ENCODE assay signal across 8 cellular contexts in the genomic region with DNA sequence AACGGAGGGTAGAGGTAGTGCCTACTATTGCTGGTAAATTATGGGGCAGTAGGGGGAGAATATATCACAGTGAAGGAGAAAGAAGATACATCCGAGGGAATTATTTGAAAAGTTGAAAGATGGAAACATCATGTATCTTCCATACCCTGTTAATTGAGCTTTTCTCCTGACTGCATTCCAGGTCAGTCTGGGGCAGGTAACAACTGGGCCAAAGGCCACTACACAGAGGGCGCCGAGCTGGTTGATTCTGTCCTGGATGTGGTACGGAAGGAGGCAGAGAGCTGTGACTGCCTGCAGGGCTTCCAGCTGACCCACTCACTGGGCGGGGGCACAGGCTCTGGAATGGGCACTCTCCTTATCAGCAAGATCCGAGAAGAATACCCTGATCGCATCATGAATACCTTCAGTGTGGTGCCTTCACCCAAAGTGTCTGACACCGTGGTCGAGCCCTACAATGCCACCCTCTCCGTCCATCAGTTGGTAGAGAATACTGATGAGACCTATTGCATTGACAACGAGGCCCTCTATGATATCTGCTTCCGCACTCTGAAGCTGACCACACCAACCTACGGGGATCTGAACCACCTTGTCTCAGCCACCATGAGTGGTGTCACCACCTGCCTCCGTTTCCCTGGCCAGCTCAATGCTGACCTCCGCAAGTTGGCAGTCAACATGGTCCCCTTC. TPM values are rescaled to one million over a fixed set of nuclear protein-coding genes. Genes with fewer than 3 reads are reported as not detected.
DNase-seq lines count a peak whose midpoint lies in the region; ATAC-seq and TF ChIP-seq lines count a peak whose summit lies in the region.
"Not testable (repeated sequence)": the region's sequence is repeated elsewhere in the genome, so short reads cannot be mapped to it uniquely, and the experiment has no call there.

No MANE protein-coding gene starts in this region.

- H3K27me3 Mint-ChIP-seq in activated T-cell treated with anti-CD3 and anti-CD28 coated beads, Interleukin-2, amount 50 U/mL, for 4 hours (ENCODE audit: low read depth); central memory CD8-positive, alpha-beta T cell; nephron progenitor cell (ENCODE audit: low read depth, poor library complexity); stimulated activated naive CD8-positive, alpha-beta T cell treated with anti-CD3 and anti-CD28 coated beads, Interleukin-15, Interleukin-2, amounts not matched to agents 100 ng/mL and 50 ng/mL, for 24 hours: not testable (repeated sequence)

- H3K9me3 Mint-ChIP-seq in activated T-cell treated with anti-CD3 and anti-CD28 coated beads, Interleukin-2, amount 50 U/mL, for 4 hours; central memory CD8-positive, alpha-beta T cell; nephron progenitor cell; stimulated activated naive CD8-positive, alpha-beta T cell treated with anti-CD3 and anti-CD28 coated beads, Interleukin-15, Interleukin-2, amounts not matched to agents 100 ng/mL and 50 ng/mL, for 24 hours: not testable (repeated sequence)

- peak overlapping the region; percentile 89 for H3K4me2 ChIP-seq in BLaER1

- not testable (repeated sequence) for H3K27me3 ChIP-seq in BLaER1; RWPE2 (ENCODE audit: insufficient read depth, poor library complexity, severe bottlenecking); left ventricle myocardium inferior (ENCODE audit: low read depth)

- H3K4me3 Mint-ChIP-seq in activated T-cell treated with anti-CD3 and anti-CD28 coated beads, Interleukin-2, amount 50 U/mL, for 4 hours: peak overlapping the region; percentile 99
- H3K4me3 Mint-ChIP-seq in central memory CD8-positive, alpha-beta T cell: peak overlapping the region; percentile 94
- peak overlapping the region; percentile 97 for H3K4me3 Mint-ChIP-seq in nephron progenitor cell
- peak overlapping the region; percentile 99 for H3K4me3 Mint-ChIP-seq in stimulated activated naive CD8-positive, alpha-beta T cell treated with anti-CD3 and anti-CD28 coated beads, Interleukin-15, Interleukin-2, amounts not matched to agents 100 ng/mL and 50 ng/mL, for 24 hours

- not testable (repeated sequence) for TF ChIP-seq CTCF in HFF-Myc (IDR thresholded peaks at IDR 0.05; ENCODE audit: low read depth, low read length, missing control alignments); RWPE2 (IDR thresholded peaks at IDR 0.05; ENCODE audit: poor library complexity, severe bottlenecking); left ventricle myocardium inferior (IDR thresholded peaks at IDR 0.05; ENCODE audit: borderline replicate concordance); nephron progenitor cell (IDR thresholded peaks at IDR 0.05)

- peaks cover 68% of the 10 kb centered on the region for H3K36me3 ChIP-seq in BLaER1
- H3K36me3 ChIP-seq in RWPE2 (ENCODE audit: low read depth): peaks cover 67% of the 10 kb centered on the region
- H3K36me3 ChIP-seq in left ventricle myocardium inferior: peaks cover 55% of the 10 kb centered on the region

- H3K4me1 ChIP-seq in BLaER1 (peaks cover 52% of the 10 kb centered on the region), RWPE2 (ENCODE audit: insufficient read depth, poor library complexity, severe bottlenecking) (peaks cover 14% of the 10 kb centered on the region), left ventricle myocardium inferior (peaks cover 77% of the 10 kb centered on the region)

- peak overlapping the region; percentile 87 for H3K27ac Mint-ChIP-seq in central memory CD8-positive, alpha-beta T cell (ENCODE audit: low read depth)
- peak overlapping the region; percentile 99 for H3K27ac Mint-ChIP-seq in nephron progenitor cell
- H3K27ac Mint-ChIP-seq in stimulated activated naive CD8-positive, alpha-beta T cell treated with anti-CD3 and anti-CD28 coated beads, Interleukin-15, Interleukin-2, amounts not matched to agents 100 ng/mL and 50 ng/mL, for 24 hours: peak overlapping the region; percentile 99

- H3K27ac ChIP-seq in BLaER1: not testable (repeated sequence)
- H3K27ac ChIP-seq in RWPE2 (ENCODE audit: poor library complexity, severe bottlenecking) (peak overlapping the region; percentile 96), left ventricle myocardium inferior (replicated peaks) (peak overlapping the region; percentile 98)

- H3K4me3 ChIP-seq in BLaER1: peak overlapping the region; percentile 94
- H3K4me3 ChIP-seq in HFF-Myc (replicated peaks; ENCODE audit: low read depth, low read length): peak overlapping the region; percentile 98
- not testable (repeated sequence) for H3K4me3 ChIP-seq in RWPE2 (ENCODE audit: severe bottlenecking); left ventricle myocardium inferior

- H3K36me3 Mint-ChIP-seq in activated T-cell treated with anti-CD3 and anti-CD28 coated beads, Interleukin-2, amount 50 U/mL, for 4 hours (ENCODE audit: insufficient read depth): peaks cover 43% of the 10 kb centered on the region
- peaks cover 67% of the 10 kb centered on the region for H3K36me3 Mint-ChIP-seq in central memory CD8-positive, alpha-beta T cell (ENCODE audit: insufficient read depth)
- H3K36me3 Mint-ChIP-seq in nephron progenitor cell (ENCODE audit: low read depth): peaks cover 48% of the 10 kb centered on the region
- H3K36me3 Mint-ChIP-seq in stimulated activated naive CD8-positive, alpha-beta T cell treated with anti-CD3 and anti-CD28 coated beads, Interleukin-15, Interleukin-2, amounts not matched to agents 100 ng/mL and 50 ng/mL, for 24 hours (ENCODE audit: low read depth): peaks cover 56% of the 10 kb centered on the region

- ATAC-seq in RWPE2 (ENCODE audit: low read depth); activated T-cell treated with anti-CD3 and anti-CD28 coated beads, Interleukin-2, amount 50 U/mL, for 4 hours; central memory CD8-positive, alpha-beta T cell (replicated peaks; ENCODE audit: extremely low read depth, poor library complexity, severe bottlenecking): not testable (repeated sequence)

- H3K9ac ChIP-seq in BLaER1: peak overlapping the region; percentile 100; the same call in 1 of the 2 replicates

- H3K4me1 Mint-ChIP-seq in activated T-cell treated with anti-CD3 and anti-CD28 coated beads, Interleukin-2, amount 50 U/mL, for 4 hours (ENCODE audit: low read depth): peaks cover 40% of the 10 kb centered on the region
- H3K4me1 Mint-ChIP-seq in central memory CD8-positive, alpha-beta T cell: peaks cover 45% of the 10 kb centered on the region
- peaks cover 48% of the 10 kb centered on the region for H3K4me1 Mint-ChIP-seq in nephron progenitor cell
- peaks cover 55% of the 10 kb centered on the region for H3K4me1 Mint-ChIP-seq in stimulated activated naive CD8-positive, alpha-beta T cell treated with anti-CD3 and anti-CD28 coated beads, Interleukin-15, Interleukin-2, amounts not matched to agents 100 ng/mL and 50 ng/mL, for 24 hours (ENCODE audit: low read depth)

- H4K20me1 ChIP-seq in BLaER1: peaks cover 70% of the 10 kb centered on the region

- intact Hi-C loops in left ventricle myocardium inferior (cut with micrococcal nuclease): loop anchor here (2.0 kb wide), 1 partner anchor 44 kb away; no protein-coding TSS in a partner anchor

- not testable (repeated sequence) for H3K9me3 ChIP-seq in BLaER1; RWPE2 (ENCODE audit: severe bottlenecking); left ventricle myocardium inferior (replicated peaks)

- not testable (repeated sequence) for DNase-seq in HFF-Myc (ENCODE audit: extremely low read depth, low read depth); RWPE2 (ENCODE audit: low spot score); activated T-cell treated with anti-CD3 and anti-CD28 coated beads, Interleukin-2, amount 50 U/mL, for 4 hours; central memory CD8-positive, alpha-beta T cell (ENCODE audit: low spot score in 2 of 2); left ventricle myocardium inferior; nephron progenitor cell

RNA-seq across cellular contexts. Expression of a gene that starts 3.1 kb away (rescaled TPM):
- total RNA-seq in activated T-cell treated with anti-CD3 and anti-CD28 coated beads, Interleukin-2, amount 50 U/mL, for 4 hours: 1,000 to 10,000 TPM; 1,153 to 1,485 (median 1,301) TPM
- 187 TPM for total RNA-seq in left ventricle myocardium inferior

RNA-seq across cellular contexts. Expression of a gene that starts 6.2 kb away (rescaled TPM):
- total RNA-seq in activated T-cell treated with anti-CD3 and anti-CD28 coated beads, Interleukin-2, amount 50 U/mL, for 4 hours: 10 to 100 TPM; 65.4 to 69.5 (median 65.8) TPM
- total RNA-seq in left ventricle myocardium inferior: 14.1 TPM

RNA-seq across cellular contexts. Expression of a gene that starts 19.2 kb away (rescaled TPM):
- total RNA-seq in activated T-cell treated with anti-CD3 and anti-CD28 coated beads, Interleukin-2, amount 50 U/mL, for 4 hours: 10 to 100 TPM; 93.0 to 98.1 (median 95.0) TPM
- 223 TPM for total RNA-seq in left ventricle myocardium inferior

RNA-seq across cellular contexts. Expression of a gene that starts 21.0 kb away (rescaled TPM):
- 100 to 1,000 TPM; 519 to 552 (median 531) TPM for total RNA-seq in activated T-cell treated with anti-CD3 and anti-CD28 coated beads, Interleukin-2, amount 50 U/mL, for 4 hours
- total RNA-seq in left ventricle myocardium inferior: 41.4 TPM

RNA-seq across cellular contexts. Expression of a gene that starts 32.5 kb away (rescaled TPM):
- 10 to 100 TPM in 2 of 3 donors, 1 to 10 TPM in 1; 9.7 to 10.5 (median 10.2) TPM for total RNA-seq in activated T-cell treated with anti-CD3 and anti-CD28 coated beads, Interleukin-2, amount 50 U/mL, for 4 hours
- total RNA-seq in left ventricle myocardium inferior: 3.7 TPM
